ENCODE assay signal across 2 cellular contexts in genomic region chr4:115780268-115780667, GRCh38.
TF ChIP-seq lines count a peak whose summit lies in the region.

No MANE protein-coding gene starts in this region.

TF ChIP-seq in GM23338, 12 proteins besides CTCF, POLR2A, EP300 and RAD21:
- TF ChIP-seq ZNF331 (CRISPR knock-in tag; IDR thresholded peaks at IDR 0.05; ENCODE audit: low read depth), result no peak
- TF ChIP-seq JUNB (IDR thresholded peaks at IDR 0.05; ENCODE audit: unreplicated experiment), result no peak
- TF ChIP-seq NANOG (IDR thresholded peaks at IDR 0.05; ENCODE audit: borderline replicate concordance), result no peak
- no peak for TF ChIP-seq POLR2AphosphoS5 (IDR thresholded peaks at IDR 0.05; ENCODE audit: low read depth)
- TF ChIP-seq STAT1 (IDR thresholded peaks at IDR 0.05; ENCODE audit: unreplicated experiment), result no peak
- no peak for TF ChIP-seq EZH2 (IDR thresholded peaks at IDR 0.05; ENCODE audit: low read depth, unreplicated experiment)
- TF ChIP-seq ZNF114 (CRISPR knock-in tag; IDR thresholded peaks at IDR 0.05), result no peak
- TF ChIP-seq CREB1 (CRISPR knock-in tag; IDR thresholded peaks at IDR 0.05; ENCODE audit: low read depth), result no peak
- TF ChIP-seq, protein P1, sequence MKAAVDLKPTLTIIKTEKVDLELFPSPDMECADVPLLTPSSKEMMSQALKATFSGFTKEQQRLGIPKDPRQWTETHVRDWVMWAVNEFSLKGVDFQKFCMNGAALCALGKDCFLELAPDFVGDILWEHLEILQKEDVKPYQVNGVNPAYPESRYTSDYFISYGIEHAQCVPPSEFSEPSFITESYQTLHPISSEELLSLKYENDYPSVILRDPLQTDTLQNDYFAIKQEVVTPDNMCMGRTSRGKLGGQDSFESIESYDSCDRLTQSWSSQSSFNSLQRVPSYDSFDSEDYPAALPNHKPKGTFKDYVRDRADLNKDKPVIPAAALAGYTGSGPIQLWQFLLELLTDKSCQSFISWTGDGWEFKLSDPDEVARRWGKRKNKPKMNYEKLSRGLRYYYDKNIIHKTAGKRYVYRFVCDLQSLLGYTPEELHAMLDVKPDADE (IDR thresholded peaks at IDR 0.05), result no peak
- TF ChIP-seq EZH2phosphoT487 (IDR thresholded peaks at IDR 0.05; ENCODE audit: unreplicated experiment), result no peak
- TF ChIP-seq, protein P2, sequence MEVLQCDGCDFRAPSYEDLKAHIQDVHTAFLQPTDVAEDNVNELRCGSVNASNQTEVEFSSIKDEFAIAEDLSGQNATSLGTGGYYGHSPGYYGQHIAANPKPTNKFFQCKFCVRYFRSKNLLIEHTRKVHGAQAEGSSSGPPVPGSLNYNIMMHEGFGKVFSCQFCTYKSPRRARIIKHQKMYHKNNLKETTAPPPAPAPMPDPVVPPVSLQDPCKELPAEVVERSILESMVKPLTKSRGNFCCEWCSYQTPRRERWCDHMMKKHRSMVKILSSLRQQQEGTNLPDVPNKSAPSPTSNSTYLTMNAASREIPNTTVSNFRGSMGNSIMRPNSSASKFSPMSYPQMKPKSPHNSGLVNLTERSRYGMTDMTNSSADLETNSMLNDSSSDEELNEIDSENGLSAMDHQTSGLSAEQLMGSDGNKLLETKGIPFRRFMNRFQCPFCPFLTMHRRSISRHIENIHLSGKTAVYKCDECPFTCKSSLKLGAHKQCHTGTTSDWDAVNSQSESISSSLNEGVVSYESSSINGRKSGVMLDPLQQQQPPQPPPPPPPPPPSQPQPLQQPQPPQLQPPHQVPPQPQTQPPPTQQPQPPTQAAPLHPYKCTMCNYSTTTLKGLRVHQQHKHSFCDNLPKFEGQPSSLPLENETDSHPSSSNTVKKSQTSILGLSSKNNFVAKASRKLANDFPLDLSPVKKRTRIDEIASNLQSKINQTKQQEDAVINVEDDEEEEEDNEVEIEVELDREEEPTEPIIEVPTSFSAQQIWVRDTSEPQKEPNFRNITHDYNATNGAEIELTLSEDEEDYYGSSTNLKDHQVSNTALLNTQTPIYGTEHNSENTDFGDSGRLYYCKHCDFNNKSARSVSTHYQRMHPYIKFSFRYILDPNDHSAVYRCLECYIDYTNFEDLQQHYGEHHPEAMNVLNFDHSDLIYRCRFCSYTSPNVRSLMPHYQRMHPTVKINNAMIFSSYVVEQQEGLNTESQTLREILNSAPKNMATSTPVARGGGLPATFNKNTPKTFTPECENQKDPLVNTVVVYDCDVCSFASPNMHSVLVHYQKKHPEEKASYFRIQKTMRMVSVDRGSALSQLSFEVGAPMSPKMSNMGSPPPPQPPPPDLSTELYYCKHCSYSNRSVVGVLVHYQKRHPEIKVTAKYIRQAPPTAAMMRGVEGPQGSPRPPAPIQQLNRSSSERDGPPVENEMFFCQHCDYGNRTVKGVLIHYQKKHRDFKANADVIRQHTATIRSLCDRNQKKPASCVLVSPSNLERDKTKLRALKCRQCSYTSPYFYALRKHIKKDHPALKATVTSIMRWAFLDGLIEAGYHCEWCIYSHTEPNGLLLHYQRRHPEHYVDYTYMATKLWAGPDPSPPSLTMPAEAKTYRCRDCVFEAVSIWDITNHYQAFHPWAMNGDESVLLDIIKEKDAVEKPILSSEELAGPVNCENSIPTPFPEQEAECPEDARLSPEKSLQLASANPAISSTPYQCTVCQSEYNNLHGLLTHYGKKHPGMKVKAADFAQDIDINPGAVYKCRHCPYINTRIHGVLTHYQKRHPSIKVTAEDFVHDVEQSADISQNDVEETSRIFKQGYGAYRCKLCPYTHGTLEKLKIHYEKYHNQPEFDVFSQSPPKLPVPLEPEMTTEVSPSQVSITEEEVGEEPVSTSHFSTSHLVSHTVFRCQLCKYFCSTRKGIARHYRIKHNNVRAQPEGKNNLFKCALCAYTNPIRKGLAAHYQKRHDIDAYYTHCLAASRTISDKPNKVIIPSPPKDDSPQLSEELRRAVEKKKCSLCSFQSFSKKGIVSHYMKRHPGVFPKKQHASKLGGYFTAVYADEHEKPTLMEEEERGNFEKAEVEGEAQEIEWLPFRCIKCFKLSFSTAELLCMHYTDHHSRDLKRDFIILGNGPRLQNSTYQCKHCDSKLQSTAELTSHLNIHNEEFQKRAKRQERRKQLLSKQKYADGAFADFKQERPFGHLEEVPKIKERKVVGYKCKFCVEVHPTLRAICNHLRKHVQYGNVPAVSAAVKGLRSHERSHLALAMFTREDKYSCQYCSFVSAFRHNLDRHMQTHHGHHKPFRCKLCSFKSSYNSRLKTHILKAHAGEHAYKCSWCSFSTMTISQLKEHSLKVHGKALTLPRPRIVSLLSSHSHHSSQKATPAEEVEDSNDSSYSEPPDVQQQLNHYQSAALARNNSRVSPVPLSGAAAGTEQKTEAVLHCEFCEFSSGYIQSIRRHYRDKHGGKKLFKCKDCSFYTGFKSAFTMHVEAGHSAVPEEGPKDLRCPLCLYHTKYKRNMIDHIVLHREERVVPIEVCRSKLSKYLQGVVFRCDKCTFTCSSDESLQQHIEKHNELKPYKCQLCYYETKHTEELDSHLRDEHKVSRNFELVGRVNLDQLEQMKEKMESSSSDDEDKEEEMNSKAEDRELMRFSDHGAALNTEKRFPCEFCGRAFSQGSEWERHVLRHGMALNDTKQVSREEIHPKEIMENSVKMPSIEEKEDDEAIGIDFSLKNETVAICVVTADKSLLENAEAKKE (CRISPR knock-in tag; IDR thresholded peaks at IDR 0.05), result no peak

TF ChIP-seq in H1, 55 proteins besides CTCF, POLR2A, EP300 and RAD21:
- TF ChIP-seq, protein P3, sequence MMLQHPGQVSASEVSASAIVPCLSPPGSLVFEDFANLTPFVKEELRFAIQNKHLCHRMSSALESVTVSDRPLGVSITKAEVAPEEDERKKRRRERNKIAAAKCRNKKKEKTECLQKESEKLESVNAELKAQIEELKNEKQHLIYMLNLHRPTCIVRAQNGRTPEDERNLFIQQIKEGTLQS (IDR thresholded peaks at IDR 0.05; ENCODE audit: insufficient read depth, low read depth, low read length), result no peak
- TF ChIP-seq POLR2AphosphoS5 (IDR thresholded peaks at IDR 0.05; ENCODE audit: low read depth, low read length), result no peak
- TF ChIP-seq CBX5 (IDR thresholded peaks at IDR 0.05; ENCODE audit: low read depth, low read length), result no peak
- TF ChIP-seq CHD7 (IDR thresholded peaks at IDR 0.05; ENCODE audit: insufficient replicate concordance, low read length), result no peak
- no peak for TF ChIP-seq GTF2F1 (IDR thresholded peaks at IDR 0.05; ENCODE audit: borderline replicate concordance, low read depth, low read length)
- no peak for TF ChIP-seq NRF1 (IDR thresholded peaks at IDR 0.05; ENCODE audit: low read depth, low read length)
- no peak for TF ChIP-seq CTBP2 (IDR thresholded peaks at IDR 0.05; ENCODE audit: borderline replicate concordance, insufficient read depth, insufficient read length, low read length)
